In genomic region chr15:77616072-77616471, GRCh38 we compare ENCODE assay signal across 26 cellular contexts. TPM values are rescaled to one million over a fixed set of nuclear protein-coding genes. Genes with fewer than 3 reads are reported as not detected.
"Had no signal": no experiment of that assay in that cellular context is flagged by ENCODE, and none has a peak within 500 bp of the region (broad histone marks: within the 10 kb centered on the region; RNA-seq: fewer than 3 reads in every experiment).

No MANE protein-coding gene starts in this region.

- H3K4me3 ChIP-seq: breast epithelium, Peyer's patch had no signal

- H3K9me3 Mint-ChIP-seq: activated CD4-positive, alpha-beta memory T cell treated with anti-CD3 and anti-CD28 coated beads, Interleukin-2, amount 10 ng/mL, durations not matched to agents 7 days and 5 days; activated naive CD4-positive, alpha-beta T cell treated with anti-CD3 and anti-CD28 coated beads, Interleukin-2, amount 10 ng/mL, durations not matched to agents 7 days and 5 days; activated naive CD8-positive, alpha-beta T cell treated with anti-CD3 and anti-CD28 coated beads, Interleukin-2, amount 10 ng/mL, durations not matched to agents 7 days and 5 days; activated T-cell treated with anti-CD3 and anti-CD28 coated beads, Interleukin-2, amount 50 U/mL, for 72 hours; activated T-helper 2 cell treated with anti-CD3 and anti-CD28 coated beads, Interferon-gamma antibody, Interleukin-2, Interleukin-4, amounts not matched to agents 10 μg/mL and 5 μg/mL and 100 μg/mL, durations not matched to agents 14 hours and 24 hours and 36 hours; central memory CD8-positive, alpha-beta T cell had no signal

- H3K36me3 Mint-ChIP-seq: activated naive CD4-positive, alpha-beta T cell treated with anti-CD3 and anti-CD28 coated beads, Interleukin-2, amount 10 ng/mL, durations not matched to agents 7 days and 5 days; activated naive CD8-positive, alpha-beta T cell treated with anti-CD3 and anti-CD28 coated beads, Interleukin-2, amount 10 ng/mL, durations not matched to agents 7 days and 5 days had no signal

- H3K4me3 Mint-ChIP-seq: activated CD4-positive, alpha-beta memory T cell treated with anti-CD3 and anti-CD28 coated beads, Interleukin-2, amount 10 ng/mL, durations not matched to agents 7 days and 5 days; activated CD4-positive, alpha-beta T cell treated with anti-CD3 and anti-CD28 coated beads for 36 hours; activated naive CD4-positive, alpha-beta T cell treated with anti-CD3 and anti-CD28 coated beads, Interleukin-2, amount 10 ng/mL, durations not matched to agents 7 days and 5 days; activated naive CD8-positive, alpha-beta T cell treated with anti-CD3 and anti-CD28 coated beads, Interleukin-2, amount 10 ng/mL, durations not matched to agents 7 days and 5 days; activated T-cell treated with anti-CD3 and anti-CD28 coated beads, Interleukin-2, amount 50 U/mL, for 72 hours; central memory CD8-positive, alpha-beta T cell; T-helper 17 cell had no signal

- H3K27me3 ChIP-seq: breast epithelium, Peyer's patch had no signal

- H3K27ac Mint-ChIP-seq: activated CD4-positive, alpha-beta memory T cell treated with anti-CD3 and anti-CD28 coated beads, Interleukin-2, amount 10 ng/mL, durations not matched to agents 7 days and 5 days; activated CD4-positive, alpha-beta T cell treated with anti-CD3 and anti-CD28 coated beads for 36 hours; activated naive CD4-positive, alpha-beta T cell treated with anti-CD3 and anti-CD28 coated beads, Interleukin-2, amount 10 ng/mL, durations not matched to agents 7 days and 5 days; activated naive CD8-positive, alpha-beta T cell treated with anti-CD3 and anti-CD28 coated beads, Interleukin-2, amount 10 ng/mL, durations not matched to agents 7 days and 5 days; activated T-cell treated with anti-CD3 and anti-CD28 coated beads, Interleukin-2, amount 50 U/mL, for 72 hours; activated T-helper 2 cell treated with anti-CD3 and anti-CD28 coated beads, Interferon-gamma antibody, Interleukin-2, Interleukin-4, amounts not matched to agents 10 μg/mL and 5 μg/mL and 100 μg/mL, durations not matched to agents 14 hours and 24 hours and 36 hours; T-helper 17 cell had no signal

- H3K36me3 ChIP-seq: breast epithelium, Peyer's patch had no signal

- H3K4me1 Mint-ChIP-seq: activated CD4-positive, alpha-beta memory T cell treated with anti-CD3 and anti-CD28 coated beads, Interleukin-2, amount 10 ng/mL, durations not matched to agents 7 days and 5 days; activated CD4-positive, alpha-beta T cell treated with anti-CD3 and anti-CD28 coated beads for 36 hours; activated naive CD4-positive, alpha-beta T cell treated with anti-CD3 and anti-CD28 coated beads, Interleukin-2, amount 10 ng/mL, durations not matched to agents 7 days and 5 days; activated naive CD8-positive, alpha-beta T cell treated with anti-CD3 and anti-CD28 coated beads, Interleukin-2, amount 10 ng/mL, durations not matched to agents 7 days and 5 days; central memory CD8-positive, alpha-beta T cell; T-helper 17 cell had no signal

- DNase-seq: activated CD4-positive, alpha-beta memory T cell treated with anti-CD3 and anti-CD28 coated beads, Interleukin-2, amount 10 ng/mL, durations not matched to agents 7 days and 5 days; activated CD4-positive, alpha-beta T cell treated with anti-CD3 and anti-CD28 coated beads for 36 hours; activated CD4-positive, alpha-beta T cell treated with anti-CD3 and anti-CD28 coated beads, Interleukin-2, amount 50 U/mL, for 1 hour; activated gamma-delta T cell treated with Interleukin-2 at 50 U/mL for 16 hours; activated naive CD4-positive, alpha-beta T cell treated with anti-CD3 and anti-CD28 coated beads, Interleukin-2, amount 10 ng/mL, durations not matched to agents 7 days and 5 days; activated naive CD8-positive, alpha-beta T cell treated with anti-CD3 and anti-CD28 coated beads, Interleukin-2, amount 10 ng/mL, durations not matched to agents 7 days and 5 days; activated T-cell treated with anti-CD3 and anti-CD28 coated beads, Interleukin-2, amount 50 U/mL, for 72 hours; aorta; cortex of kidney; KBM-7; NCI-H1092 treated with DMSO at 0.1 percent for 48 hours; NCI-H1417 treated with DMSO at 0.1 percent for 48 hours; NCI-H1694; NCI-H2029 treated with DMSO at 0.1 percent for 48 hours; NCI-H2227 treated with DMSO at 0.1 percent for 48 hours; Peyer's patch; SIG-M5; T-helper 17 cell; T-helper 9 cell had no signal

- H3K27ac ChIP-seq: breast epithelium, Peyer's patch, RWPE1 had no signal

- ATAC-seq: activated CD4-positive, alpha-beta T cell treated with anti-CD3 and anti-CD28 coated beads for 36 hours; activated T-cell treated with anti-CD3 and anti-CD28 coated beads, Interleukin-2, amount 50 U/mL, for 72 hours; T-helper 17 cell had no signal

- H3K27me3 Mint-ChIP-seq: activated CD4-positive, alpha-beta memory T cell treated with anti-CD3 and anti-CD28 coated beads, Interleukin-2, amount 10 ng/mL, durations not matched to agents 7 days and 5 days; activated CD4-positive, alpha-beta T cell treated with anti-CD3 and anti-CD28 coated beads for 36 hours had no signal

- H3K9me3 ChIP-seq: breast epithelium, Peyer's patch had no signal

- H3K4me1 ChIP-seq: breast epithelium, Peyer's patch had no signal

RNA-seq across cellular contexts. Expression of gene LINGO1, which starts 16.6 kb away (rescaled TPM):
- total RNA-seq: activated CD4-positive, alpha-beta memory T cell treated with anti-CD3 and anti-CD28 coated beads, Interleukin-2, amount 10 ng/mL, durations not matched to agents 7 days and 5 days; activated CD4-positive, alpha-beta T cell treated with anti-CD3 and anti-CD28 coated beads for 36 hours; activated CD8-positive, alpha-beta memory T cell treated with anti-CD3 and anti-CD28 coated beads for 36 hours; activated naive CD8-positive, alpha-beta T cell treated with anti-CD3 and anti-CD28 coated beads, Interleukin-2, amount 10 ng/mL, durations not matched to agents 7 days and 5 days; activated T-helper 2 cell treated with anti-CD3 and anti-CD28 coated beads, Interferon-gamma antibody, Interleukin-2, Interleukin-4, amounts not matched to agents 10 μg/mL and 5 μg/mL and 100 μg/mL, durations not matched to agents 14 hours and 24 hours and 36 hours; LHCN-M2; M059J; T-helper 17 cell had no signal
